8 cellular contexts compared by ENCODE assay signal in the genomic region with DNA sequence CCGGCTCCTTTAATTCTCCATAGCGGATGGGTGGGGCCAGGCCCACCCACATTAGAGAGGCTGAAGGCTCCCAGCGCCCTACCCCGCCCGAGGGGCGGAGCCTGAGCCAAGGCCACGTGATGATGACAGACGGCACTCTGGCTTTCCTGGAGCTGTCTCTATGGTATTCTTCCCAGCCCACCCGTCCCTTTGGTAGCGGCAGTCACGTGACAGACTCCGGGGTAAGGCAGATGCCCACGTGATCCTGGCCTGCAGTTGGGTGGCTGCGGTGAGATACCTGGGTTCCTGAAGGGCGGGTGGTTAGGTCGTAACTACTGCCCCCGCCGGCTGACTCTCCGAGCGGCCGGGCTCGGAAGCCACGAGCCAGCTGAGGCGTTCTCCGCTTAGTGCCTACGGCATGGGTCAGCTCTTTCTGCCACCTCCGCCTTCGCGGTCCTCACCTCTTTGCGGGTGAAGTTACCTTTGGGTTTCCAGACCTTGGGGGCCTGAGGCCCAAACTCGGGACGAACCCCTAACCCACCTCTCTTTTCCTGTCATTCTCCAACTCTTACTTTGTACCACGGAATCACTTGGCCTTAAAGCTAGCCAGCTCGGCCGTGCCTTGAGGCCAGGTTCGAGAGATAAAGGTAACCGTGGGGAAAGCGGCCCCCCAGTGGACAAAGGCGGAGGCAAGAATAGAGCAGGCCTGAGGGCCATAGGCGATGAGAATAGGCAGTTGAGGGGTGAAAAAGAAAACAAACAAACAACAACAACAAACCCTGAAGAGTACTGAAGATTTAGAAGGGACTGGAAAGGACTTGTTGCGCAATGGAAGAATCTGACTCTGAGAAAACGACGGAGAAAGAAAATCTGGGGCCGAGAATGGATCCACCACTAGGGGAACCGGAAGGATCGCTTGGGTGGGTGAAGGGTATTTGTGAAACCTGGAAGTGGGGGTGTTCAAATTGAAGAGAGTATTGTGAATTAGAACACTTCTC. TPM values are rescaled to one million over a fixed set of nuclear protein-coding genes. Genes with fewer than 3 reads are reported as not detected.
A peak's percentile ranks its signal among the peaks of the same experiment; 100 is the strongest.
DNase-seq lines count a peak whose midpoint lies in the region; ATAC-seq and TF ChIP-seq lines count a peak whose summit lies in the region.

A gene with protein sequence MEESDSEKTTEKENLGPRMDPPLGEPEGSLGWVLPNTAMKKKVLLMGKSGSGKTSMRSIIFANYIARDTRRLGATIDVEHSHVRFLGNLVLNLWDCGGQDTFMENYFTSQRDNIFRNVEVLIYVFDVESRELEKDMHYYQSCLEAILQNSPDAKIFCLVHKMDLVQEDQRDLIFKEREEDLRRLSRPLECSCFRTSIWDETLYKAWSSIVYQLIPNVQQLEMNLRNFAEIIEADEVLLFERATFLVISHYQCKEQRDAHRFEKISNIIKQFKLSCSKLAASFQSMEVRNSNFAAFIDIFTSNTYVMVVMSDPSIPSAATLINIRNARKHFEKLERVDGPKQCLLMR (plus strand): TSS at position 229 of the 977 bp plus-strand sequence. CDS start 579 bp downstream, at position 808.

- no peaks in the 10 kb centered on the region for H3K4me1 ChIP-seq in prostate gland (replicated peaks)
- no peaks in the 10 kb centered on the region for H3K4me1 ChIP-seq in urinary bladder (ENCODE audit: insufficient read depth)

- peak within 1 kb of the TSS; percentile 85 for H3K4me3 Mint-ChIP-seq in T-helper 1 cell treated with Interleukin-12 subunit alpha and Interleukin-12 subunit beta and Interleukin-4 antibody, amounts not matched to agents 30 μg/mL and 1 μg/mL, for 36 hours

- in situ Hi-C loops in GM13976 (cut with MboI; ENCODE audit: low sequenced_read_pairs, unreplicated experiment), result no loop called here

- H3K27ac ChIP-seq in angular gyrus (ENCODE audit: low read depth, low read length), result peak within 1 kb of the TSS; percentile 62
- H3K27ac ChIP-seq in prostate gland, result peak within 1 kb of the TSS; percentile 88
- H3K27ac ChIP-seq in urinary bladder (ENCODE audit: low read depth), result peak within 1 kb of the TSS; percentile 88

- TF ChIP-seq CTCF in GM13976 (IDR thresholded peaks at IDR 0.05; ENCODE audit: borderline replicate concordance, control extremely low read depth, extremely low read depth, insufficient read depth, missing control alignments) (peak; percentile 50), prostate gland (IDR thresholded peaks at IDR 0.05) (peak; percentile 33 to 71 (median 52))

- peak; percentile 94 for ATAC-seq in HG02870 (IDR thresholded peaks at IDR 0.05; ENCODE audit: unreplicated experiment)
- peak; percentile 100 for ATAC-seq in left ventricle myocardium superior

- H3K9me3 Mint-ChIP-seq in T-helper 1 cell treated with Interleukin-12 subunit alpha and Interleukin-12 subunit beta and Interleukin-4 antibody, amounts not matched to agents 30 μg/mL and 1 μg/mL, for 36 hours, result peaks cover 5% of the 10 kb centered on the region

- H3K4me1 Mint-ChIP-seq in T-helper 1 cell treated with Interleukin-12 subunit alpha and Interleukin-12 subunit beta and Interleukin-4 antibody, amounts not matched to agents 30 μg/mL and 1 μg/mL, for 36 hours (ENCODE audit: low read depth), result peaks cover 27% of the 10 kb centered on the region

- H3K27me3 Mint-ChIP-seq in T-helper 1 cell treated with Interleukin-12 subunit alpha and Interleukin-12 subunit beta and Interleukin-4 antibody, amounts not matched to agents 30 μg/mL and 1 μg/mL, for 36 hours (ENCODE audit: low read depth), result no peaks in the 10 kb centered on the region

- H3K9me3 ChIP-seq in prostate gland, result no peaks in the 10 kb centered on the region

- TF ChIP-seq POLR2A in prostate gland (IDR thresholded peaks at IDR 0.05), result peak; percentile 22

- H3K36me3 ChIP-seq in prostate gland, result no peaks in the 10 kb centered on the region
- no peaks in the 10 kb centered on the region for H3K36me3 ChIP-seq in urinary bladder (ENCODE audit: insufficient read depth)

- no peaks in the 10 kb centered on the region for H3K27me3 ChIP-seq in prostate gland (replicated peaks; ENCODE audit: insufficient read depth)

- intact Hi-C loops in left ventricle myocardium superior (cut with micrococcal nuclease), result no loop called here
- intact Hi-C loops in prostate gland (cut with DNase I), result loop anchor here (10.0 kb wide), 1 partner anchor 517 kb away; a partner anchor contains a TSS

- H3K27ac Mint-ChIP-seq in T-helper 1 cell treated with Interleukin-12 subunit alpha and Interleukin-12 subunit beta and Interleukin-4 antibody, amounts not matched to agents 30 μg/mL and 1 μg/mL, for 36 hours, result peak within 1 kb of the TSS; percentile 82

- H3K4me3 ChIP-seq in prostate gland (peak within 1 kb of the TSS; percentile 46 to 49), urinary bladder (ENCODE audit: low read depth, low read length) (peak within 1 kb of the TSS; percentile 56)

- peaks cover 14% of the 10 kb centered on the region for H3K36me3 Mint-ChIP-seq in T-helper 1 cell treated with Interleukin-12 subunit alpha and Interleukin-12 subunit beta and Interleukin-4 antibody, amounts not matched to agents 30 μg/mL and 1 μg/mL, for 36 hours (ENCODE audit: low read depth)

- peak; percentile 88 for DNase-seq in GM13976 (ENCODE audit: low spot score)
- peak; percentile 92 for DNase-seq in NCI-H146 treated with DMSO at 0.1 percent for 48 hours (lab: John Stamatoyannopoulos, UW; ENCODE audit: unreplicated experiment)
- DNase-seq in left ventricle myocardium superior, result peak; percentile 94
- DNase-seq in prostate gland (ENCODE audit: low spot score), result peak; percentile 94

- under 1% methylated on average over 35 of the region's 46 CpGs for WGBS in prostate gland
- under 1% methylated on average over 46 of the region's 46 CpGs for WGBS in urinary bladder

RNA-seq across cellular contexts. Expression of the gene that starts here (rescaled TPM):
- total RNA-seq in left ventricle myocardium superior (9.9 TPM), prostate gland (10 to 100 TPM; 24.0 to 27.6 TPM), urinary bladder (34.1 TPM)
- 26.2 TPM for polyA plus RNA-seq in urinary bladder

Comparison
In these comparisons a context has a peak if more than half of its experiments do, and no peak if none do; other contexts are left out.
1. Peak in every context shown above with its lines: DNase-seq, ATAC-seq, H3K4me3 ChIP-seq and H3K27ac ChIP-seq.